Comparison of ENCODE assay signal across 1 cellular context in the genomic region with DNA sequence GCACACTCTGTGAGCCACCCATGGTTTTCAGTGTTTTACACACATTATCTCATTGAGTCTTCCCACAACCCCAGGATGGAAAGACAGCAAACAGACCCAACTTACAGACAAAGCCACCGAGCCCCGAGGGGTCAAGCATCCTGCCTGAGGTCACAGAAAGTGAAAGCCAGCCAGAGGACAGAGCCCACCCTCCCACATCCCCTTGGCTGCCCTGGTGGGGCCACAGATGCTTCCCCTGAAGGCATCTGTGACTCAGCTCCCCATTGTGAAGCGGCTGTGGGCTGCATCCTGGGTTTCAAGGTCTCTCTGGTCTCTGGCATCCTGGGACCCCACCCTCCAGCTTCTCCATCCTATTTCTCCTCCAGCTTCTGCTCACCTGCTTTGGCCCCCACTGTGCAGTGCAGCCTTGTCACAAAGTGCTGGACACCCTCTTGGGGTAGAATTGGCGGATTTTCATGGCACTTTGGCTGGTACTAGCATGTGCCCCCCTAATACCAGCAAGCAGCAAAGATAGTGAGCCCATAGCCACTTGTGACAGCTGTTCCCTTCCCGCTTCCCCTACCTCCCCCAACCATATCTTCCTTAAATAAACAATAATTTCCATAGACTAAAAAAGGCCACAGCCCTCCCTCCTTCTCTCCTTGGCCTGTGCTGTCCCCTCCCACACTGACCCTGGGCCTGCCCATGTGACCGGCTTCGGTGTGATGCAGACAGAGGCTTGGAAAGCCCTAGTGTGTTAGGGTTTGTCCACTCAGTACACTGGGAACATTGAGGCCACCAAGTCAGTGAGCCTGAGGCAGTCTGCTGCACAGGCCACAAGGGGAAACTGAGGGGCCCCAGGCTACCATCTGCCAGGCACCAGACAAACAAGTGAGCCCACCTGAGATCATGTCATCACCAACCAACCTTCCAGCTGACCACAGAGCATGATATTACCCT.
TF ChIP-seq lines count a peak whose summit lies in the region.

No MANE protein-coding gene starts in this region.

TF ChIP-seq in HepG2, 621 proteins besides CTCF, POLR2A, EP300 and RAD21:
- TF ChIP-seq SRSF1 (optimal IDR thresholded peaks at IDR 0.05; ENCODE audit: low read depth, low read length) (no peak), ZNF709 (CRISPR knock-in tag; IDR thresholded peaks at IDR 0.05) (no peak), ARHGAP35 (CRISPR knock-in tag; IDR thresholded peaks at IDR 0.05; ENCODE audit: borderline replicate concordance) (no peak), ZNF547 (CRISPR knock-in tag; IDR thresholded peaks at IDR 0.05) (no peak), MTERF4 (CRISPR knock-in tag; IDR thresholded peaks at IDR 0.05) (no peak), HNF4A (CRISPR knock-in tag; IDR thresholded peaks at IDR 0.05) (no peak), MED8 (CRISPR knock-in tag; IDR thresholded peaks at IDR 0.05; ENCODE audit: insufficient replicate concordance) (no peak), GABPB1 (CRISPR knock-in tag; IDR thresholded peaks at IDR 0.05) (no peak)
